Comparison of ENCODE assay signal across 8 cellular contexts in the genomic region with DNA sequence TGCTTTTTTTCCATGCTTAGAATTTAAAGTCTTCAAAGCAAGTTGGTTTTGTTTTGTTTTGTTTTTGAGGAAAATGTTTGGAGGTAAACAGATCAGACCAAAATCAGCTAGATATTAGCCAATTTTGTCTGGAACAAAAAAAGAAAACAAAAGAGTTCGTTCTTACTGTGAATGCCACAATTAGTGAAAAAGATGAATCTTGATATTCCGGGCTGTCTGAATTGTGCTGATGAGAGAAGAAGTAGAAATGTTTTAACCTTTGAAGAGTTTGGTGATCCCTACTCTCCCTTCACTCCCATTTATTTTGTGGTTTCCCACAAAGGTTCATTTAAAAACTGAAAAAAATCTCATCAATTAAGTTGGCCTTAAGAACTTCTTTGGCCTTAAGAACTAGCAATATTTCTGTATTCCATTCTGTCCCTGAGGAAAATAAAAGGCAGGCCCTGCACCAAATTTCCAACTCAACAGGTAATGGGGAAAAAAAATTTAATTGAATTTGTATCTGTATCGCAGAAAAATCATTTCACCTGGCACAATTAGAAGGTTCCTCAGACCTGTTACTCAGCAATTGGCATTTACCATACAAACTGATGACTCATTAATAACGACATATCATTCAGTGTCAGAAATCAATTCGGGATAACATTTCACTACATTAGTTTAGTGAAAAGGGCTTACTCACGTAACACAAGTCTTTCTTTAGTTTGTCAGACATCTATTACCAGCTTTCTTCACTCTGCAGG. TPM values are rescaled to one million over a fixed set of nuclear protein-coding genes. Genes with fewer than 3 reads are reported as not detected.
DNase-seq lines count a peak whose midpoint lies in the region; ATAC-seq and TF ChIP-seq lines count a peak whose summit lies in the region.

No MANE protein-coding gene starts in this region.

- TF ChIP-seq CTCF in CD4-positive, alpha-beta T cell (IDR thresholded peaks at IDR 0.05) = no peak
- no peak for TF ChIP-seq CTCF in astrocyte of the spinal cord (IDR thresholded peaks at IDR 0.05; ENCODE audit: low read depth, low read length)
- no peak for TF ChIP-seq CTCF in vagina (IDR thresholded peaks at IDR 0.05)

- H2BK12ac ChIP-seq in mesenchymal stem cell (ENCODE audit: low read length in 2 of 2) = no peak overlapping the region

- no peak for ATAC-seq in CD4-positive, alpha-beta T cell (ENCODE audit: poor library complexity)
- ATAC-seq in HG02678 (IDR thresholded peaks at IDR 0.05; ENCODE audit: unreplicated experiment) (peak; percentile 8), GM21367 (IDR thresholded peaks at IDR 0.05; ENCODE audit: unreplicated experiment) (no peak)

- H3K4me1 ChIP-seq in mesenchymal stem cell (ENCODE audit: control insufficient read depth, insufficient read depth, low read depth, low read length) (no peaks in the 10 kb centered on the region), vagina (peaks cover 29% of the 10 kb centered on the region)

- no peak overlapping the region for H3K4me2 ChIP-seq in mesenchymal stem cell (ENCODE audit: low read length, poor library complexity, severe bottlenecking)

- H3K4me1 Mint-ChIP-seq in CD4-positive, alpha-beta T cell (ENCODE audit: low read depth) = peaks cover 56% of the 10 kb centered on the region

- H4K91ac ChIP-seq in mesenchymal stem cell (ENCODE audit: low read length) = no peak overlapping the region

- no peak overlapping the region for H3K23ac ChIP-seq in mesenchymal stem cell (ENCODE audit: low read length in 2 of 2)

- WGBS in mesenchymal stem cell = 59% methylated on average over 4 of the region's 6 CpGs

- in situ Hi-C loops in astrocyte of the spinal cord (cut with HindIII; ENCODE audit: low sequenced_read_pairs) = no loop called here

- no peak overlapping the region for H2BK15ac ChIP-seq in mesenchymal stem cell (ENCODE audit: low read depth, poor library complexity, severe bottlenecking)

- no peak overlapping the region for H2BK120ac ChIP-seq in mesenchymal stem cell (ENCODE audit: low read depth, low read length)

- H3K9ac ChIP-seq in mesenchymal stem cell (ENCODE audit: low read length) = peak overlapping the region; percentile 99

- no peaks in the 10 kb centered on the region for H3K27me3 ChIP-seq in CD4-positive, alpha-beta T cell (ENCODE audit: control insufficient read depth, insufficient read depth, low read length)
- H3K27me3 ChIP-seq in mesenchymal stem cell (ENCODE audit: control insufficient read depth in 1 of 2, insufficient read depth in 1 of 2, low read length in 2 of 2) (no peaks in the 10 kb centered on the region), vagina (no peaks in the 10 kb centered on the region)

- peak overlapping the region; percentile 98 for H3K27ac Mint-ChIP-seq in CD4-positive, alpha-beta T cell

- no peak for DNase-seq in CD4-positive, alpha-beta T cell
- DNase-seq in astrocyte of the spinal cord (ENCODE audit: low read depth, low spot score) (no peak), mesenchymal stem cell (no peak), vagina (ENCODE audit: extremely low spot score in 2 of 2) (no peak), NCI-H2107 (lab: John Stamatoyannopoulos, UW) (no peak), NCI-H2029 treated with DMSO at 0.1 percent for 48 hours (lab: John Stamatoyannopoulos, UW) (no peak)

- H3K14ac ChIP-seq in mesenchymal stem cell (ENCODE audit: low read length in 2 of 2) = no peak overlapping the region

- intact Hi-C loops in CD4-positive, alpha-beta T cell (cut with DNase I, micrococcal nuclease) = loop anchor here (2.0 to 10.0 kb wide), 5 partner anchors 56 to 1374 kb away; partner anchors contain the start of genes GLIPR1 (in 1 of the 2), GLIPR1L1 (in 1 of the 2), NAP1L1 (in 1 of the 2) and ZDHHC17 (in 1 of the 2)
- intact Hi-C loops in vagina (cut with DNase I) = no loop called here

- H3K9me3 Mint-ChIP-seq in CD4-positive, alpha-beta T cell = no peaks in the 10 kb centered on the region

- CTCF ChIA-PET in CD4-positive, alpha-beta T cell (lab: Charles Lee) = interaction anchor here (1.0 to 2.9 kb wide), 11 partner anchors 9 to 647 kb away, joined by 3 to 20 read pairs (median 5); partner anchors contain the start of genes GLIPR1 and GLIPR1L1

- H3K79me1 ChIP-seq in mesenchymal stem cell (replicated peaks; ENCODE audit: low read length, poor library complexity, severe bottlenecking) = no peaks in the 10 kb centered on the region

- H3K36me3 Mint-ChIP-seq in CD4-positive, alpha-beta T cell (ENCODE audit: low read depth) = no peaks in the 10 kb centered on the region

- no peak overlapping the region for H2AFZ ChIP-seq in mesenchymal stem cell (ENCODE audit: low read depth, low read length)

- no peaks in the 10 kb centered on the region for H3K9me3 ChIP-seq in CD4-positive, alpha-beta T cell (ENCODE audit: control insufficient read depth, low read length)
- H3K9me3 ChIP-seq in mesenchymal stem cell (ENCODE audit: control insufficient read depth, low read length) (no peaks in the 10 kb centered on the region), vagina (no peaks in the 10 kb centered on the region)

- peak overlapping the region; percentile 93 for H3K4me3 Mint-ChIP-seq in CD4-positive, alpha-beta T cell

- no peak overlapping the region for H3K18ac ChIP-seq in mesenchymal stem cell (ENCODE audit: low read depth in 1 of 2, low read length in 2 of 2)

- no peak overlapping the region for H3K4ac ChIP-seq in mesenchymal stem cell (ENCODE audit: low read depth in 1 of 2, low read length in 2 of 2)

- no peak for TF ChIP-seq POLR2A in vagina (IDR thresholded peaks at IDR 0.05)

- no peak overlapping the region for H2BK5ac ChIP-seq in mesenchymal stem cell (ENCODE audit: low read depth, low read length, poor library complexity, severe bottlenecking)

- no peak overlapping the region for H2AK5ac ChIP-seq in mesenchymal stem cell (ENCODE audit: low read length, severe bottlenecking)

- no peaks in the 10 kb centered on the region for H3K27me3 Mint-ChIP-seq in CD4-positive, alpha-beta T cell

- no peak overlapping the region for H4K8ac ChIP-seq in mesenchymal stem cell (ENCODE audit: low read length)

- peak overlapping the region; percentile 64 for H3K27ac ChIP-seq in CD4-positive, alpha-beta T cell (ENCODE audit: low read depth, low read length)
- H3K27ac ChIP-seq in mesenchymal stem cell (ENCODE audit: low read length, poor library complexity, severe bottlenecking) = no peak overlapping the region
- H3K27ac ChIP-seq in vagina = peak overlapping the region; percentile 80

- POLR2A ChIA-PET in CD4-positive, alpha-beta T cell (lab: Charles Lee) = interaction anchor here (0.7 to 2.7 kb wide), 12 partner anchors 14 to 1373 kb away, joined by 3 to 31 read pairs (median 5); partner anchors contain the start of genes GLIPR1, KRR1 and ZDHHC17

- H3K4me3 ChIP-seq in astrocyte of the spinal cord (ENCODE audit: low read depth, low read length) (peak overlapping the region; percentile 49), mesenchymal stem cell (ENCODE audit: insufficient read depth in 1 of 2, low read depth in 1 of 2, low read length in 2 of 2) (peak overlapping the region in 1 of 2 experiments; percentile 85), vagina (peak overlapping the region; percentile 52 to 67)

- no peaks in the 10 kb centered on the region for H3K36me3 ChIP-seq in mesenchymal stem cell (ENCODE audit: control insufficient read depth in 1 of 2, insufficient read depth in 2 of 2, low read depth in 1 of 2, low read length in 2 of 2)
- H3K36me3 ChIP-seq in vagina = no peaks in the 10 kb centered on the region

RNA-seq across cellular contexts. Expression of gene GLIPR1L2, which starts 0.6 kb away (rescaled TPM):
- under 1 TPM; 0.44 to 0.56 TPM for total RNA-seq in CD4-positive, alpha-beta T cell
- 0.23 TPM for polyA plus RNA-seq in mesenchymal stem cell (2013, experiment 1 of 2)
- polyA plus RNA-seq in mesenchymal stem cell (2013, experiment 2 of 2) = 0.32 TPM
- total RNA-seq in vagina = 1.2 TPM

RNA-seq across cellular contexts. Expression of gene GLIPR1L1, which starts 55.9 kb away (rescaled TPM):
- not detected for total RNA-seq in CD4-positive, alpha-beta T cell
- not detected for polyA plus RNA-seq in mesenchymal stem cell (2013, experiment 1 of 2)
- not detected for polyA plus RNA-seq in mesenchymal stem cell (2013, experiment 2 of 2)
- not detected for total RNA-seq in vagina
